15 cellular contexts compared by ENCODE assay signal in the genomic region with DNA sequence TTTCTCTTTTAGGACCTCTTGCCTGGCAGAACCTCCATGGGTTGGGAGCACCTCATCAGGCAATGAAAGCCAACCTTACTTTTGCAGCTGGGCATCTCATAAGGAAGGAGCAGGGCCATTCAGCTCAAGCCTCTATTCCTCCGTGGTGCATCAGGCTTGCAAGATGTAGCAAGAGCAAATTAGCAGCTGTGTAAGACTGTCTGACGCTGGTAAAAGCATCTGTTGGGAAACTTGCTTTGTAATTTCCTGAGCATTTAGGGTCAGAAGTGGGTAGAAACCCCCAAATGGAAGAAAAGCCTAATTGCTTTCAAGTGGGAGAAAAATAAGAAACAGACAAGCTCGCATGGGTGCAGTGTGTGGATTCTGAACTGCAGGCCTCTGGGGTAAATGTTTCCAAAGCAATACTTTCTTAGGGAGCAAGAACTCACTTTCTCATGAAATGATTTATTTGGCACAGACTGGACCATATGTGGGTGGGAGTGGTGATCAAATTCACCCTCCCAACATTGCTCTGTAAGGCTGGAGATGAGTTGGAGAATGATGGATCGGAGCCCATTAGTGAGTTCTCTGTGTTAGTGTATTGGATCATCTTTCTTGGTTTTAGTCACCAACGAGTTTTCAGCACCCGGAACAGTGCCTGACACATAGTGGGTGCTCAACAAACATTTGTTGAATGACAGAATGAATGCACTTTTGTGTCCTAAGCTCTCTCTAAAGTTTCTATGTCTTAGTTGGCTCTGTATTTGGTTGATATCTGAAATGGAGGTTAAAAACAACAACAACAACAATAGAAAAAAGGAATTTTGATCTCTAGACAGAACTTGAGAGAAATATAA.
A peak's percentile ranks its signal among the peaks of the same experiment; 100 is the strongest.
DNase-seq lines count a peak whose midpoint lies in the region; ATAC-seq and TF ChIP-seq lines count a peak whose summit lies in the region.
"Had no signal": no experiment of that assay in that cellular context is flagged by ENCODE, and none has a peak within 500 bp of the region (broad histone marks: within the 10 kb centered on the region; RNA-seq: fewer than 3 reads in every experiment).

No MANE protein-coding gene starts in this region.

- H3K23ac ChIP-seq in mesenchymal stem cell (ENCODE audit: low read length in 2 of 2) = no peak overlapping the region

- no peaks in the 10 kb centered on the region for H3K79me1 ChIP-seq in mesenchymal stem cell (replicated peaks; ENCODE audit: low read length, poor library complexity, severe bottlenecking)

- WGBS in mesenchymal stem cell = 76% methylated on average over 6 of the region's 6 CpGs

- peak overlapping the region; percentile 87 for H3K9ac ChIP-seq in mesenchymal stem cell (ENCODE audit: low read length)
- H3K9ac ChIP-seq: BLaER1 had no signal

- no peaks in the 10 kb centered on the region for H3K9me3 ChIP-seq in mesenchymal stem cell (ENCODE audit: control insufficient read depth, low read length)
- H3K9me3 ChIP-seq: BLaER1, esophagus squamous epithelium had no signal

- H3K27me3 ChIP-seq in mesenchymal stem cell (ENCODE audit: control insufficient read depth in 1 of 2, insufficient read depth in 1 of 2, low read length in 2 of 2) = peaks cover 0 to 3% of the 10 kb centered on the region in 2 experiments
- H3K27me3 ChIP-seq: BLaER1, esophagus squamous epithelium had no signal

- DNase-seq in AG04449 (ENCODE audit: low read depth, low spot score) (peak; percentile 82), GM04504 (ENCODE audit: low read depth) (peak; percentile 71), amniotic epithelial cell (ENCODE audit: low read depth) (peak; percentile 76), mesenchymal stem cell (peak; percentile 53), T-helper 9 cell (no peak)
- no peak for DNase-seq in effector CD4-positive, alpha-beta T cell
- DNase-seq: DMS79; esophagus squamous epithelium; midbrain; NCI-H1417; NCI-H524 treated with DMSO at 0.1 percent for 48 hours; stimulated activated CD4-positive, alpha-beta T cell treated with anti-CD3 and anti-CD28 coated beads, Interleukin-1b, Interleukin-23, amount 100 ng/mL, for 48 hours had no signal

- H3K4me1 ChIP-seq in mesenchymal stem cell (ENCODE audit: control insufficient read depth, insufficient read depth, low read depth, low read length) = no peaks in the 10 kb centered on the region
- H3K4me1 ChIP-seq: BLaER1 had no signal

- POLR2A ChIA-PET in AG04449 (lab: Yijun Ruan, JAX) = interaction anchor here (1.0 kb wide), 1 partner anchor 8 kb away, joined by 3 read pairs; no protein-coding TSS in a partner anchor

- H2BK15ac ChIP-seq in mesenchymal stem cell (ENCODE audit: low read depth, poor library complexity, severe bottlenecking) = no peak overlapping the region

- no peak overlapping the region for H3K14ac ChIP-seq in mesenchymal stem cell (ENCODE audit: low read length in 2 of 2)

- no peak overlapping the region for H4K91ac ChIP-seq in mesenchymal stem cell (ENCODE audit: low read length)

- TF ChIP-seq CTCF in AG04449 (IDR thresholded peaks at IDR 0.05; ENCODE audit: insufficient read depth, low read length, missing control alignments) = no peak

- H2AK5ac ChIP-seq in mesenchymal stem cell (ENCODE audit: low read length, severe bottlenecking) = no peak overlapping the region

- no peak overlapping the region for H2AFZ ChIP-seq in mesenchymal stem cell (ENCODE audit: low read depth, low read length)

- H3K27ac ChIP-seq in mesenchymal stem cell (ENCODE audit: low read length, poor library complexity, severe bottlenecking) = no peak overlapping the region
- H3K27ac ChIP-seq: BLaER1 had no signal

- H4K8ac ChIP-seq in mesenchymal stem cell (ENCODE audit: low read length) = no peak overlapping the region

- ATAC-seq in HG03460 (IDR thresholded peaks at IDR 0.05; ENCODE audit: unreplicated experiment) = no peak
- ATAC-seq in GM19452 (IDR thresholded peaks at IDR 0.05; ENCODE audit: unreplicated experiment) = no peak

- no peak overlapping the region for H2BK120ac ChIP-seq in mesenchymal stem cell (ENCODE audit: low read depth, low read length)

- H3K4me3 ChIP-seq in AG04449 (ENCODE audit: low read depth, low read length) = peak overlapping the region; percentile 29; the same call in 1 of the 2 replicates
- H3K4me3 ChIP-seq in mesenchymal stem cell (ENCODE audit: insufficient read depth in 1 of 2, low read depth in 1 of 2, low read length in 2 of 2) = peak overlapping the region in 1 of 2 experiments; percentile 63
- H3K4me3 ChIP-seq: BLaER1, esophagus squamous epithelium had no signal

- no peak overlapping the region for H3K4me2 ChIP-seq in mesenchymal stem cell (ENCODE audit: low read length, poor library complexity, severe bottlenecking)
- H3K4me2 ChIP-seq: BLaER1 had no signal

- H2BK12ac ChIP-seq in mesenchymal stem cell (ENCODE audit: low read length in 2 of 2) = no peak overlapping the region

- no peak overlapping the region for H3K4ac ChIP-seq in mesenchymal stem cell (ENCODE audit: low read depth in 1 of 2, low read length in 2 of 2)

- no peaks in the 10 kb centered on the region for H3K36me3 ChIP-seq in mesenchymal stem cell (ENCODE audit: control insufficient read depth in 1 of 2, insufficient read depth in 2 of 2, low read depth in 1 of 2, low read length in 2 of 2)
- H3K36me3 ChIP-seq: BLaER1, esophagus squamous epithelium had no signal

- no peak overlapping the region for H2BK5ac ChIP-seq in mesenchymal stem cell (ENCODE audit: low read depth, low read length, poor library complexity, severe bottlenecking)

- H3K18ac ChIP-seq in mesenchymal stem cell (ENCODE audit: low read depth in 1 of 2, low read length in 2 of 2) = no peak overlapping the region

- CTCF ChIA-PET in AG04449 (lab: Yijun Ruan, JAX) = interaction anchor here (1.4 to 2.2 kb wide), 2 partner anchors 11 to 172 kb away, joined by 3 to 6 read pairs; no protein-coding TSS in a partner anchor

Comparison
In these comparisons a context has a peak if more than half of its experiments do, and no peak if none do; other contexts are left out.
1. DNase-seq: peak in AG04449 (single experiment), GM04504 (single experiment), amniotic epithelial cell (single experiment) and mesenchymal stem cell (single experiment); none in effector CD4-positive, alpha-beta T cell (single experiment) and T-helper 9 cell (single experiment).